In genomic region chr20:2470432-2471193, GRCh38 we compare ENCODE assay signal across 8 cellular contexts. TPM values are rescaled to one million over a fixed set of nuclear protein-coding genes. Genes with fewer than 3 reads are reported as not detected.
DNase-seq lines count a peak whose midpoint lies in the region; ATAC-seq and TF ChIP-seq lines count a peak whose summit lies in the region.

SNRPB (minus strand) TSS chr20:2470789; CDS start chr20:2470690, 99 bp downstream.

- peak within 1 kb of the TSS; percentile 74 for H2AFZ ChIP-seq in trophoblast cell (ENCODE audit: insufficient read depth, low read length, poor library complexity)

- TF ChIP-seq CTCF in GM12875 (IDR thresholded peaks at IDR 0.05; ENCODE audit: borderline replicate concordance, insufficient read depth, low read depth, low read length) = no peak
- peak in 1 of 5 experiments; percentile 8 for TF ChIP-seq CTCF in transverse colon (IDR thresholded peaks at IDR 0.05)

- H3K27me3 ChIP-seq in adipocyte (replicated peaks; ENCODE audit: control insufficient read depth, insufficient read depth, low read length) (no peaks in the 10 kb centered on the region), trophoblast cell (ENCODE audit: insufficient read depth, low read length) (no peaks in the 10 kb centered on the region), transverse colon (no peaks in the 10 kb centered on the region)

- WGBS in trophoblast cell (ENCODE audit: extremely low coverage, insufficient coverage, insufficient read length) = no CpG with 5 or more reads among the region's 52 CpGs
- WGBS in transverse colon (ENCODE audit: low coverage in 1 of 2), 2 donors = 0 to 10% methylated on average over 6 to 52 of the region's 52 CpGs

- H3K4me2 ChIP-seq in trophoblast cell (ENCODE audit: low read length) = peak within 1 kb of the TSS; percentile 88

- peak within 1 kb of the TSS; percentile 65 for H2BK120ac ChIP-seq in trophoblast cell (ENCODE audit: insufficient read depth, low read length, poor library complexity)

- peak; percentile 98 for ATAC-seq in HG02798 (IDR thresholded peaks at IDR 0.05; ENCODE audit: poor library complexity, unreplicated experiment)

- DNase-seq in NCI-H1436 (lab: John Stamatoyannopoulos, UW) = peak; percentile 97
- peak; percentile 93 for DNase-seq in T follicular helper cell (ENCODE audit: low read depth)
- peak; percentile 99 for DNase-seq in adipocyte (ENCODE audit: low read depth)
- DNase-seq in cardiac septum (ENCODE audit: low spot score) = peak; percentile 98
- DNase-seq in trophoblast cell = peak; percentile 99
- DNase-seq in transverse colon = peak; percentile 98

- peak within 1 kb of the TSS; percentile 75 for H2AK5ac ChIP-seq in trophoblast cell (ENCODE audit: low read length)

- H3K79me2 ChIP-seq in trophoblast cell (ENCODE audit: control insufficient read depth, insufficient read depth, low read length, poor library complexity) = peaks cover 24% of the 10 kb centered on the region

- H3K4ac ChIP-seq in trophoblast cell (ENCODE audit: low read depth, low read length) = peak within 1 kb of the TSS; percentile 85

- intact Hi-C loops in cardiac septum (cut with DNase I) = loop anchor here (1.0 to 5.0 kb wide), 3 partner anchors 39 to 192 kb away; partner anchors contain the start of gene IDH3B
- intact Hi-C loops in transverse colon (cut with DNase I; ENCODE audit: low total_unique reads) = no loop called here

- no peak within 1 kb of the TSS for H2BK12ac ChIP-seq in trophoblast cell (ENCODE audit: low read length)

- H3K36me3 ChIP-seq in adipocyte (ENCODE audit: control insufficient read depth, insufficient read depth, low read length, severe bottlenecking) (peaks cover 22% of the 10 kb centered on the region), trophoblast cell (ENCODE audit: control insufficient read depth in 1 of 2, insufficient read depth in 2 of 2, low read length in 2 of 2) (peaks cover 12 to 16% of the 10 kb centered on the region in 2 experiments), transverse colon (peaks cover 0 to 18% (median 8%) of the 10 kb centered on the region in 4 donors)

- in situ Hi-C loops in transverse colon (cut with MboI; ENCODE audit: low pct_ligation_motif_present in 1 of 4, low pct_unique_long_range_greater_than_20kb in 1 of 4, low sequenced_read_pairs in 3 of 4) = loop anchor here in 1 of 4 donors (25.0 kb wide), 1 partner anchor 258 kb away; no protein-coding TSS in a partner anchor

- H3K27ac ChIP-seq in trophoblast cell (ENCODE audit: low read depth, low read length) (peak within 1 kb of the TSS; percentile 87), transverse colon (peak within 1 kb of the TSS; percentile 92 to 96 (median 92))

- peak within 1 kb of the TSS; percentile 87 for H3K14ac ChIP-seq in trophoblast cell (ENCODE audit: low read length)

- no peak for TF ChIP-seq EP300 in transverse colon (IDR thresholded peaks at IDR 0.05; ENCODE audit: low read depth)

- H2BK5ac ChIP-seq in trophoblast cell (ENCODE audit: low read depth, low read length, poor library complexity) = peak within 1 kb of the TSS; percentile 77

- no peak within 1 kb of the TSS for H3K23ac ChIP-seq in trophoblast cell (ENCODE audit: low read length)

- no peaks in the 10 kb centered on the region for H3K9me3 ChIP-seq in adipocyte (ENCODE audit: control insufficient read depth, low read length)
- no peaks in the 10 kb centered on the region for H3K9me3 ChIP-seq in trophoblast cell (ENCODE audit: insufficient read depth, low read depth, low read length)
- no peaks in the 10 kb centered on the region for H3K9me3 ChIP-seq in transverse colon

- H3K9ac ChIP-seq in adipocyte (ENCODE audit: low read length) (peak within 1 kb of the TSS; percentile 95), trophoblast cell (ENCODE audit: low read length) (peak within 1 kb of the TSS; percentile 98)

- H4K91ac ChIP-seq in trophoblast cell (ENCODE audit: low read depth, low read length) = peak within 1 kb of the TSS; percentile 94

- H4K12ac ChIP-seq in trophoblast cell (ENCODE audit: low read depth, low read length) = peak within 1 kb of the TSS; percentile 90

- TF ChIP-seq POLR2A in transverse colon (IDR thresholded peaks at IDR 0.05) = peak; percentile 91

- H3K4me1 ChIP-seq in adipocyte (ENCODE audit: control insufficient read depth, insufficient read depth, low read length) = peaks cover 24% of the 10 kb centered on the region
- peaks cover 0 to 5% of the 10 kb centered on the region in 2 experiments for H3K4me1 ChIP-seq in trophoblast cell (ENCODE audit: control insufficient read depth in 1 of 2, insufficient read depth in 2 of 2, low read length in 2 of 2)
- peaks cover 12 to 25% (median 17%) of the 10 kb centered on the region in 4 donors for H3K4me1 ChIP-seq in transverse colon

- H4K8ac ChIP-seq in trophoblast cell (ENCODE audit: low read depth, low read length) = peak within 1 kb of the TSS; percentile 96

- peak within 1 kb of the TSS; percentile 81 for H3K18ac ChIP-seq in trophoblast cell (ENCODE audit: low read length)

- H3K4me3 ChIP-seq in GM12875 (ENCODE audit: low read depth, low read length) (peak within 1 kb of the TSS; percentile 72), adipocyte (ENCODE audit: low read length) (peak within 1 kb of the TSS; percentile 93), trophoblast cell (ENCODE audit: low read depth, low read length) (peak within 1 kb of the TSS; percentile 95), transverse colon (peak within 1 kb of the TSS; percentile 64 to 81 (median 72))

- peaks cover 9% of the 10 kb centered on the region for H3K79me1 ChIP-seq in trophoblast cell (ENCODE audit: low read length)

RNA-seq across cellular contexts. Expression of gene SNRPB, which starts in this region (rescaled TPM):
- total RNA-seq in cardiac septum (53.0 TPM), transverse colon (100 to 1,000 TPM in 3 of 4 donors, 10 to 100 TPM in 1; 50.9 to 144 (median 125) TPM)
- polyA plus RNA-seq in trophoblast cell (2013) = 239 and 247 TPM in 2 replicates

Comparison
In these comparisons a context has a peak if more than half of its experiments do, and no peak if none do; other contexts are left out.
1. Peak in every context shown above with its lines: DNase-seq, ATAC-seq, H3K4me3 ChIP-seq and H3K27ac ChIP-seq.